1 cellular context compared by ENCODE assay signal in the genomic region with DNA sequence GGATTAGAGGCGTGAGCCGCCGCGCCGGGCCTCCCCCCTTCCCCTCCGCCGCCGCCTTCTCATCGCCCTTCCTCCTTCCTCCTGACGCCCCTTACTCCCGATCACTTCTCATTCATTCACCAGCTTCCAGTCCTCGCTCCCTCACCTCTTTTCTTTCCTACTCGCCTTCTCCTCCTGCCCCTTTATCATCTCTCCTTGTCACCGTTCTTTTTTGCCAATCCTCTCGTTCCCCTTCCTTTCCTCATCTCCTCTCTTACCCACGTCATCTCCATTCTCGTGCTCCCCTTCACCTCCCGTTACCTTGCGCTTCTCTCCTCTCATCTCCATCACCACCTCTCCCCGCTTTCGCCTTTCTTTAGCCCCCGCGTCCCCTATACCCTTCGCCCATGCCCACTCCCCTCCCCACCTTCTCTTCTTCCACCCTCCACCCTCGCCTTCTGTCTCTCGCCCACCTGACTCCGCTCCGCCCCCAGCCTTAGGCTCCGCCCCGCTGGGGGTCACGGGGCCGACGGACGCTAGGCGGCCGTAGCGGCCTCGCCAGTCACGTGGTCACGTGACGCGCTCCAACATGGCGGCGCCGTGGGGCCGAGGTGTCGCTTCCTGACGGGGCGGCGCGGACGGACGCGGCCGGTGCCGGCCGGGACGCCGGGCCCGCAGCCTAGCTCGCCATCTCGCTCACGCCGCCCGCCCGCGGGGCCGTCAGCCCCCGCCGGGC.
TF ChIP-seq lines count a peak whose summit lies in the region.

A gene (plus strand): TSS at position 544 of the 715 bp plus-strand sequence. CDS start 179 bp downstream, outside the sequence.

TF ChIP-seq in K562, 482 proteins besides CTCF, POLR2A, EP300 and RAD21 (continued from another document and continues in another):
- TF ChIP-seq, protein P1, sequence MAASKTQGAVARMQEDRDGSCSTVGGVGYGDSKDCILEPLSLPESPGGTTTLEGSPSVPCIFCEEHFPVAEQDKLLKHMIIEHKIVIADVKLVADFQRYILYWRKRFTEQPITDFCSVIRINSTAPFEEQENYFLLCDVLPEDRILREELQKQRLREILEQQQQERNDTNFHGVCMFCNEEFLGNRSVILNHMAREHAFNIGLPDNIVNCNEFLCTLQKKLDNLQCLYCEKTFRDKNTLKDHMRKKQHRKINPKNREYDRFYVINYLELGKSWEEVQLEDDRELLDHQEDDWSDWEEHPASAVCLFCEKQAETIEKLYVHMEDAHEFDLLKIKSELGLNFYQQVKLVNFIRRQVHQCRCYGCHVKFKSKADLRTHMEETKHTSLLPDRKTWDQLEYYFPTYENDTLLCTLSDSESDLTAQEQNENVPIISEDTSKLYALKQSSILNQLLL (CRISPR knock-in tag; IDR thresholded peaks at IDR 0.05; ENCODE audit: borderline replicate concordance): no peak
- TF ChIP-seq GTF2E2 (tag; IDR thresholded peaks at IDR 0.05): peak; percentile 92
- TF ChIP-seq, protein P2, sequence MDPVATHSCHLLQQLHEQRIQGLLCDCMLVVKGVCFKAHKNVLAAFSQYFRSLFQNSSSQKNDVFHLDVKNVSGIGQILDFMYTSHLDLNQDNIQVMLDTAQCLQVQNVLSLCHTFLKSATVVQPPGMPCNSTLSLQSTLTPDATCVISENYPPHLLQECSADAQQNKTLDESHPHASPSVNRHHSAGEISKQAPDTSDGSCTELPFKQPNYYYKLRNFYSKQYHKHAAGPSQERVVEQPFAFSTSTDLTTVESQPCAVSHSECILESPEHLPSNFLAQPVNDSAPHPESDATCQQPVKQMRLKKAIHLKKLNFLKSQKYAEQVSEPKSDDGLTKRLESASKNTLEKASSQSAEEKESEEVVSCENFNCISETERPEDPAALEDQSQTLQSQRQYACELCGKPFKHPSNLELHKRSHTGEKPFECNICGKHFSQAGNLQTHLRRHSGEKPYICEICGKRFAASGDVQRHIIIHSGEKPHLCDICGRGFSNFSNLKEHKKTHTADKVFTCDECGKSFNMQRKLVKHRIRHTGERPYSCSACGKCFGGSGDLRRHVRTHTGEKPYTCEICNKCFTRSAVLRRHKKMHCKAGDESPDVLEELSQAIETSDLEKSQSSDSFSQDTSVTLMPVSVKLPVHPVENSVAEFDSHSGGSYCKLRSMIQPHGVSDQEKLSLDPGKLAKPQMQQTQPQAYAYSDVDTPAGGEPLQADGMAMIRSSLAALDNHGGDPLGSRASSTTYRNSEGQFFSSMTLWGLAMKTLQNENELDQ (CRISPR knock-in tag; IDR thresholded peaks at IDR 0.05; ENCODE audit: borderline replicate concordance): no peak
- TF ChIP-seq TGIF2 (CRISPR knock-in tag; IDR thresholded peaks at IDR 0.05): no peak
- peak in 1 of 2 experiments; percentile 92; a peak in 1 of 4 replicates for TF ChIP-seq MCM7 (IDR thresholded peaks at IDR 0.05)
- TF ChIP-seq SMARCE1 (IDR thresholded peaks at IDR 0.05): peak; percentile 92
- TF ChIP-seq, protein P3, sequence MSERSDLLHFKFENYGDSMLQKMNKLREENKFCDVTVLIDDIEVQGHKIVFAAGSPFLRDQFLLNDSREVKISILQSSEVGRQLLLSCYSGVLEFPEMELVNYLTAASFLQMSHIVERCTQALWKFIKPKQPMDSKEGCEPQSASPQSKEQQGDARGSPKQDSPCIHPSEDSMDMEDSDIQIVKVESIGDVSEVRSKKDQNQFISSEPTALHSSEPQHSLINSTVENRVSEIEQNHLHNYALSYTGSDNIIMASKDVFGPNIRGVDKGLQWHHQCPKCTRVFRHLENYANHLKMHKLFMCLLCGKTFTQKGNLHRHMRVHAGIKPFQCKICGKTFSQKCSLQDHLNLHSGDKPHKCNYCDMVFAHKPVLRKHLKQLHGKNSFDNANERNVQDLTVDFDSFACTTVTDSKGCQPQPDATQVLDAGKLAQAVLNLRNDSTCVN (CRISPR knock-in tag; IDR thresholded peaks at IDR 0.05): peak; percentile 99
- 0 out of 2 replicates have a peak, but pooled peaks have one; percentile 61 for TF ChIP-seq ZNF584 (CRISPR knock-in tag; IDR thresholded peaks at IDR 0.05; ENCODE audit: low read depth)
- TF ChIP-seq SIN3A (IDR thresholded peaks at IDR 0.05; ENCODE audit: borderline replicate concordance in 2 of 2, control insufficient read depth in 1 of 2, low read depth in 2 of 2, low read length in 2 of 2): peak; percentile 71 to 90; a peak in 2 of 4 replicates
- TF ChIP-seq ZNF707 (CRISPR knock-in tag; conservative IDR thresholded peaks at IDR 0.05): no peak
- TF ChIP-seq, protein P4, sequence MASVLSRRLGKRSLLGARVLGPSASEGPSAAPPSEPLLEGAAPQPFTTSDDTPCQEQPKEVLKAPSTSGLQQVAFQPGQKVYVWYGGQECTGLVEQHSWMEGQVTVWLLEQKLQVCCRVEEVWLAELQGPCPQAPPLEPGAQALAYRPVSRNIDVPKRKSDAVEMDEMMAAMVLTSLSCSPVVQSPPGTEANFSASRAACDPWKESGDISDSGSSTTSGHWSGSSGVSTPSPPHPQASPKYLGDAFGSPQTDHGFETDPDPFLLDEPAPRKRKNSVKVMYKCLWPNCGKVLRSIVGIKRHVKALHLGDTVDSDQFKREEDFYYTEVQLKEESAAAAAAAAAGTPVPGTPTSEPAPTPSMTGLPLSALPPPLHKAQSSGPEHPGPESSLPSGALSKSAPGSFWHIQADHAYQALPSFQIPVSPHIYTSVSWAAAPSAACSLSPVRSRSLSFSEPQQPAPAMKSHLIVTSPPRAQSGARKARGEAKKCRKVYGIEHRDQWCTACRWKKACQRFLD (CRISPR knock-in tag; IDR thresholded peaks at IDR 0.05): no peak
- TF ChIP-seq RBFOX2 (IDR thresholded peaks at IDR 0.05; ENCODE audit: low read depth, low read length): peak; percentile 95
- no peak for TF ChIP-seq ZNF551 (CRISPR knock-in tag; IDR thresholded peaks at IDR 0.05)
- TF ChIP-seq SMAD2 (IDR thresholded peaks at IDR 0.05; ENCODE audit: low read depth, low read length): no peak
- peak; percentile 99 for TF ChIP-seq CXXC5 (CRISPR knock-in tag; IDR thresholded peaks at IDR 0.05)
- TF ChIP-seq RBM14 (IDR thresholded peaks at IDR 0.05; ENCODE audit: borderline replicate concordance, insufficient read depth, low read depth, low read length): no peak
- TF ChIP-seq ZC3H8 (IDR thresholded peaks at IDR 0.05): no peak
- TF ChIP-seq CCAR2 (IDR thresholded peaks at IDR 0.05; ENCODE audit: low read depth, low read length): no peak
- no peak for TF ChIP-seq BMI1 (IDR thresholded peaks at IDR 0.05; ENCODE audit: low read length)
- TF ChIP-seq U2AF1 (optimal IDR thresholded peaks at IDR 0.05; ENCODE audit: low read depth, low read length): no peak
- peak; percentile 77; the same call in 1 of the 2 replicates for TF ChIP-seq MTA1 (IDR thresholded peaks at IDR 0.05; ENCODE audit: borderline replicate concordance)
- TF ChIP-seq KDM2B (CRISPR knock-in tag; IDR thresholded peaks at IDR 0.05): no peak
- peak; percentile 54; the same call in 1 of the 2 replicates for TF ChIP-seq LEF1 (IDR thresholded peaks at IDR 0.05)
- TF ChIP-seq MIER1 (IDR thresholded peaks at IDR 0.05; ENCODE audit: low read depth): peak; percentile 72; the same call in 1 of the 2 replicates
- TF ChIP-seq TCF7L2 (IDR thresholded peaks at IDR 0.05; ENCODE audit: low read depth, low read length): no peak
- TF ChIP-seq ZNF197 (CRISPR knock-in tag; IDR thresholded peaks at IDR 0.05; ENCODE audit: low read depth): no peak
- peak; percentile 78; the same call in 1 of the 2 replicates for TF ChIP-seq ETV5 (CRISPR knock-in tag; IDR thresholded peaks at IDR 0.05; ENCODE audit: low read depth)
- peak; percentile 97 for TF ChIP-seq POLR2B (IDR thresholded peaks at IDR 0.05; ENCODE audit: low read depth, partially characterized antibody)
- no peak for TF ChIP-seq MCM2 (IDR thresholded peaks at IDR 0.05; ENCODE audit: low read depth)
- TF ChIP-seq, protein P5, sequence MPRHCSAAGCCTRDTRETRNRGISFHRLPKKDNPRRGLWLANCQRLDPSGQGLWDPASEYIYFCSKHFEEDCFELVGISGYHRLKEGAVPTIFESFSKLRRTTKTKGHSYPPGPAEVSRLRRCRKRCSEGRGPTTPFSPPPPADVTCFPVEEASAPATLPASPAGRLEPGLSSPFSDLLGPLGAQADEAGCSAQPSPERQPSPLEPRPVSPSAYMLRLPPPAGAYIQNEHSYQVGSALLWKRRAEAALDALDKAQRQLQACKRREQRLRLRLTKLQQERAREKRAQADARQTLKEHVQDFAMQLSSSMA (CRISPR knock-in tag; IDR thresholded peaks at IDR 0.05): peak; percentile 15; the same call in 1 of the 2 replicates
- no peak for TF ChIP-seq ZNF77 (CRISPR knock-in tag; IDR thresholded peaks at IDR 0.05)
- TF ChIP-seq, protein P6, sequence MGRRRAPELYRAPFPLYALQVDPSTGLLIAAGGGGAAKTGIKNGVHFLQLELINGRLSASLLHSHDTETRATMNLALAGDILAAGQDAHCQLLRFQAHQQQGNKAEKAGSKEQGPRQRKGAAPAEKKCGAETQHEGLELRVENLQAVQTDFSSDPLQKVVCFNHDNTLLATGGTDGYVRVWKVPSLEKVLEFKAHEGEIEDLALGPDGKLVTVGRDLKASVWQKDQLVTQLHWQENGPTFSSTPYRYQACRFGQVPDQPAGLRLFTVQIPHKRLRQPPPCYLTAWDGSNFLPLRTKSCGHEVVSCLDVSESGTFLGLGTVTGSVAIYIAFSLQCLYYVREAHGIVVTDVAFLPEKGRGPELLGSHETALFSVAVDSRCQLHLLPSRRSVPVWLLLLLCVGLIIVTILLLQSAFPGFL (CRISPR knock-in tag; IDR thresholded peaks at IDR 0.05): no peak
- TF ChIP-seq KLF16 (IDR thresholded peaks at IDR 0.05): no peak
- no peak for TF ChIP-seq ZNF75A (CRISPR knock-in tag; IDR thresholded peaks at IDR 0.05)
- TF ChIP-seq PHF20 (IDR thresholded peaks at IDR 0.05; ENCODE audit: partially characterized antibody): peak; percentile 85
- peak; percentile 11; the same call in 1 of the 2 replicates for TF ChIP-seq ESRRB (CRISPR knock-in tag; IDR thresholded peaks at IDR 0.05; ENCODE audit: borderline replicate concordance)
- no peak for TF ChIP-seq PTRF (tag; IDR thresholded peaks at IDR 0.05)
- TF ChIP-seq ZFP30 (CRISPR knock-in tag; IDR thresholded peaks at IDR 0.05; ENCODE audit: borderline replicate concordance): no peak
- TF ChIP-seq, protein P7, sequence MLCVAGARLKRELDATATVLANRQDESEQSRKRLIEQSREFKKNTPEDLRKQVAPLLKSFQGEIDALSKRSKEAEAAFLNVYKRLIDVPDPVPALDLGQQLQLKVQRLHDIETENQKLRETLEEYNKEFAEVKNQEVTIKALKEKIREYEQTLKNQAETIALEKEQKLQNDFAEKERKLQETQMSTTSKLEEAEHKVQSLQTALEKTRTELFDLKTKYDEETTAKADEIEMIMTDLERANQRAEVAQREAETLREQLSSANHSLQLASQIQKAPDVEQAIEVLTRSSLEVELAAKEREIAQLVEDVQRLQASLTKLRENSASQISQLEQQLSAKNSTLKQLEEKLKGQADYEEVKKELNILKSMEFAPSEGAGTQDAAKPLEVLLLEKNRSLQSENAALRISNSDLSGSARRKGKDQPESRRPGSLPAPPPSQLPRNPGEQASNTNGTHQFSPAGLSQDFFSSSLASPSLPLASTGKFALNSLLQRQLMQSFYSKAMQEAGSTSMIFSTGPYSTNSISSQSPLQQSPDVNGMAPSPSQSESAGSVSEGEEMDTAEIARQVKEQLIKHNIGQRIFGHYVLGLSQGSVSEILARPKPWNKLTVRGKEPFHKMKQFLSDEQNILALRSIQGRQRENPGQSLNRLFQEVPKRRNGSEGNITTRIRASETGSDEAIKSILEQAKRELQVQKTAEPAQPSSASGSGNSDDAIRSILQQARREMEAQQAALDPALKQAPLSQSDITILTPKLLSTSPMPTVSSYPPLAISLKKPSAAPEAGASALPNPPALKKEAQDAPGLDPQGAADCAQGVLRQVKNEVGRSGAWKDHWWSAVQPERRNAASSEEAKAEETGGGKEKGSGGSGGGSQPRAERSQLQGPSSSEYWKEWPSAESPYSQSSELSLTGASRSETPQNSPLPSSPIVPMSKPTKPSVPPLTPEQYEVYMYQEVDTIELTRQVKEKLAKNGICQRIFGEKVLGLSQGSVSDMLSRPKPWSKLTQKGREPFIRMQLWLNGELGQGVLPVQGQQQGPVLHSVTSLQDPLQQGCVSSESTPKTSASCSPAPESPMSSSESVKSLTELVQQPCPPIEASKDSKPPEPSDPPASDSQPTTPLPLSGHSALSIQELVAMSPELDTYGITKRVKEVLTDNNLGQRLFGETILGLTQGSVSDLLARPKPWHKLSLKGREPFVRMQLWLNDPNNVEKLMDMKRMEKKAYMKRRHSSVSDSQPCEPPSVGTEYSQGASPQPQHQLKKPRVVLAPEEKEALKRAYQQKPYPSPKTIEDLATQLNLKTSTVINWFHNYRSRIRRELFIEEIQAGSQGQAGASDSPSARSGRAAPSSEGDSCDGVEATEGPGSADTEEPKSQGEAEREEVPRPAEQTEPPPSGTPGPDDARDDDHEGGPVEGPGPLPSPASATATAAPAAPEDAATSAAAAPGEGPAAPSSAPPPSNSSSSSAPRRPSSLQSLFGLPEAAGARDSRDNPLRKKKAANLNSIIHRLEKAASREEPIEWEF (CRISPR knock-in tag; IDR thresholded peaks at IDR 0.05): no peak
- TF ChIP-seq ATF7 (IDR thresholded peaks at IDR 0.05): peak; percentile 56
- TF ChIP-seq SMAD4 (CRISPR knock-in tag; conservative IDR thresholded peaks at IDR 0.05): peak; percentile 88
- peak in 1 of 2 experiments; percentile 11; a peak in 1 of 4 replicates for TF ChIP-seq SIX5 (IDR thresholded peaks at IDR 0.05; ENCODE audit: borderline replicate concordance in 1 of 2, insufficient read depth in 1 of 2, low read depth in 1 of 2, low read length in 2 of 2)
- TF ChIP-seq, protein P8, sequence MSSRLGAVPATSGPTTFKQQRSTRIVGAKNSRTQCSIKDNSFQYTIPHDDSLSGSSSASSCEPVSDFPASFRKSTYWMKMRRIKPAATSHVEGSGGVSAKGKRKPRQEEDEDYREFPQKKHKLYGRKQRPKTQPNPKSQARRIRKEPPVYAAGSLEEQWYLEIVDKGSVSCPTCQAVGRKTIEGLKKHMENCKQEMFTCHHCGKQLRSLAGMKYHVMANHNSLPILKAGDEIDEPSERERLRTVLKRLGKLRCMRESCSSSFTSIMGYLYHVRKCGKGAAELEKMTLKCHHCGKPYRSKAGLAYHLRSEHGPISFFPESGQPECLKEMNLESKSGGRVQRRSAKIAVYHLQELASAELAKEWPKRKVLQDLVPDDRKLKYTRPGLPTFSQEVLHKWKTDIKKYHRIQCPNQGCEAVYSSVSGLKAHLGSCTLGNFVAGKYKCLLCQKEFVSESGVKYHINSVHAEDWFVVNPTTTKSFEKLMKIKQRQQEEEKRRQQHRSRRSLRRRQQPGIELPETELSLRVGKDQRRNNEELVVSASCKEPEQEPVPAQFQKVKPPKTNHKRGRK (tag; IDR thresholded peaks at IDR 0.05): no peak
- no peak for TF ChIP-seq CBX1 (IDR thresholded peaks at IDR 0.05; ENCODE audit: low read depth)
- TF ChIP-seq, protein P9, sequence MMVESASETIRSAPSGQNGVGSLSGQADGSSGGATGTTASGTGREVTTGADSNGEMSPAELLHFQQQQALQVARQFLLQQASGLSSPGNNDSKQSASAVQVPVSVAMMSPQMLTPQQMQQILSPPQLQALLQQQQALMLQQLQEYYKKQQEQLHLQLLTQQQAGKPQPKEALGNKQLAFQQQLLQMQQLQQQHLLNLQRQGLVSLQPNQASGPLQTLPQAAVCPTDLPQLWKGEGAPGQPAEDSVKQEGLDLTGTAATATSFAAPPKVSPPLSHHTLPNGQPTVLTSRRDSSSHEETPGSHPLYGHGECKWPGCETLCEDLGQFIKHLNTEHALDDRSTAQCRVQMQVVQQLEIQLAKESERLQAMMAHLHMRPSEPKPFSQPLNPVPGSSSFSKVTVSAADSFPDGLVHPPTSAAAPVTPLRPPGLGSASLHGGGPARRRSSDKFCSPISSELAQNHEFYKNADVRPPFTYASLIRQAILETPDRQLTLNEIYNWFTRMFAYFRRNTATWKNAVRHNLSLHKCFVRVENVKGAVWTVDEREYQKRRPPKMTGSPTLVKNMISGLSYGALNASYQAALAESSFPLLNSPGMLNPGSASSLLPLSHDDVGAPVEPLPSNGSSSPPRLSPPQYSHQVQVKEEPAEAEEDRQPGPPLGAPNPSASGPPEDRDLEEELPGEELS (CRISPR knock-in tag; IDR thresholded peaks at IDR 0.05; ENCODE audit: borderline replicate concordance): no peak
- no peak; the same call in 1 of the 2 replicates for TF ChIP-seq ESRRA (IDR thresholded peaks at IDR 0.05; ENCODE audit: borderline replicate concordance, low read depth)
